ENCODE assay signal across 28 cellular contexts in genomic region chr5:89191374-89191773, GRCh38.
"Had no signal": no experiment of that assay in that cellular context is flagged by ENCODE, and none has a peak within 500 bp of the region (broad histone marks: within the 10 kb centered on the region; RNA-seq: fewer than 3 reads in every experiment).

No MANE protein-coding gene starts in this region.

- ATAC-seq: activated T-helper 17 cell treated with anti-CD3 and anti-CD28 coated beads, Interleukin-2, amount 50 U/mL, for 72 hours; T-helper 17 cell had no signal

- H3K9me3 Mint-ChIP-seq: activated CD4-positive, alpha-beta T cell treated with anti-CD3 and anti-CD28 coated beads, Interleukin-2, amount 10 ng/mL, durations not matched to agents 7 days and 5 days had no signal

- DNase-seq: activated CD4-positive, alpha-beta memory T cell treated with anti-CD3 and anti-CD28 coated beads for 36 hours; activated CD4-positive, alpha-beta T cell treated with anti-CD3 and anti-CD28 coated beads, Interleukin-2, amount 10 ng/mL, durations not matched to agents 7 days and 5 days; activated CD4-positive, CD25-positive, alpha-beta regulatory T cell; activated gamma-delta T cell; activated naive CD4-positive, alpha-beta T cell treated with anti-CD3 and anti-CD28 coated beads for 36 hours; activated T-cell treated with anti-CD3 and anti-CD28 coated beads for 4 hours; activated T-cell treated with anti-CD3 and anti-CD28 coated beads, Interleukin-2, amount 50 U/mL, for 48 hours; amygdala; MM.1S; NCI-H1105; NCI-H1436; NCI-H1694 treated with DMSO at 0.1 percent for 48 hours; NCI-H2029 treated with DMSO at 0.1 percent for 48 hours; NCI-H345; NCI-H510A; NCI-H526 treated with DMSO at 0.1 percent for 48 hours; NCI-H82; OCI-M1; Peyer's patch; Right ventricle myocardium superior; T-helper 17 cell; T-helper 9 cell had no signal

- H3K27me3 Mint-ChIP-seq: activated CD4-positive, alpha-beta memory T cell treated with anti-CD3 and anti-CD28 coated beads for 36 hours; activated CD4-positive, alpha-beta T cell treated with anti-CD3 and anti-CD28 coated beads, Interleukin-2, amount 10 ng/mL, durations not matched to agents 7 days and 5 days; activated naive CD8-positive, alpha-beta T cell; activated T-helper 17 cell treated with anti-CD3 and anti-CD28 coated beads, Interleukin-2, amount 50 U/mL, for 72 hours; T-helper 17 cell had no signal

- H3K4me1 ChIP-seq: Peyer's patch, SJSA1 had no signal

- H3K27me3 ChIP-seq: Peyer's patch, SJSA1 had no signal

- H3K27ac Mint-ChIP-seq: activated CD4-positive, alpha-beta memory T cell treated with anti-CD3 and anti-CD28 coated beads for 36 hours; activated CD4-positive, alpha-beta T cell treated with anti-CD3 and anti-CD28 coated beads, Interleukin-2, amount 10 ng/mL, durations not matched to agents 7 days and 5 days; activated naive CD4-positive, alpha-beta T cell treated with anti-CD3 and anti-CD28 coated beads for 36 hours; activated naive CD8-positive, alpha-beta T cell; activated T-helper 17 cell treated with anti-CD3 and anti-CD28 coated beads, Interleukin-2, amount 50 U/mL, for 72 hours; T-helper 17 cell had no signal

- H3K9me3 ChIP-seq: Peyer's patch, SJSA1 had no signal

- H3K4me3 ChIP-seq: Peyer's patch, SJSA1 had no signal

- H3K4me3 Mint-ChIP-seq: activated CD4-positive, alpha-beta memory T cell treated with anti-CD3 and anti-CD28 coated beads for 36 hours; activated CD4-positive, alpha-beta T cell treated with anti-CD3 and anti-CD28 coated beads, Interleukin-2, amount 10 ng/mL, durations not matched to agents 7 days and 5 days; activated naive CD4-positive, alpha-beta T cell treated with anti-CD3 and anti-CD28 coated beads for 36 hours; activated naive CD8-positive, alpha-beta T cell; activated T-helper 17 cell treated with anti-CD3 and anti-CD28 coated beads, Interleukin-2, amount 50 U/mL, for 72 hours; T-helper 17 cell had no signal

- H3K27ac ChIP-seq: KMS-11, Peyer's patch, RWPE1, SJSA1, VCaP had no signal

- H3K4me1 Mint-ChIP-seq: activated CD4-positive, alpha-beta T cell treated with anti-CD3 and anti-CD28 coated beads, Interleukin-2, amount 10 ng/mL, durations not matched to agents 7 days and 5 days; activated T-helper 17 cell treated with anti-CD3 and anti-CD28 coated beads, Interleukin-2, amount 50 U/mL, for 72 hours; T-helper 17 cell had no signal

- H3K36me3 Mint-ChIP-seq: activated CD4-positive, alpha-beta memory T cell treated with anti-CD3 and anti-CD28 coated beads for 36 hours; activated naive CD8-positive, alpha-beta T cell had no signal

- H3K36me3 ChIP-seq: Peyer's patch, SJSA1 had no signal
